Comparison of ENCODE assay signal across 29 cellular contexts in genomic region chr7:131562941-131563340, GRCh38.
"Had no signal": no experiment of that assay in that cellular context is flagged by ENCODE, and none has a peak within 500 bp of the region (broad histone marks: within the 10 kb centered on the region; RNA-seq: fewer than 3 reads in every experiment).

No MANE protein-coding gene starts in this region.

- H3K4me1 Mint-ChIP-seq: activated naive CD4-positive, alpha-beta T cell treated with anti-CD3 and anti-CD28 coated beads, Interleukin-2, amount 50 U/mL, for 24 hours had no signal

- H3K27me3 ChIP-seq: body of pancreas, cardiac muscle cell, gastroesophageal sphincter, pancreas had no signal

- H3K27ac ChIP-seq: body of pancreas, cardiac muscle cell, colonic mucosa, gastroesophageal sphincter, pancreas, prostate gland, skin epidermis, thoracic aorta had no signal

- H3K9me3 Mint-ChIP-seq: activated CD8-positive, alpha-beta T cell treated with anti-CD3 and anti-CD28 coated beads for 36 hours; activated naive CD4-positive, alpha-beta T cell treated with anti-CD3 and anti-CD28 coated beads, Interleukin-2, amount 50 U/mL, for 24 hours; activated T-cell treated with anti-CD3 and anti-CD28 coated beads, Interleukin-2, amount 50 U/mL, for 4 hours; activated T-helper 2 cell treated with anti-CD3 and anti-CD28 coated beads, Interferon-gamma antibody, Interleukin-2, Interleukin-4, amounts not matched to agents 10 μg/mL and 5 μg/mL and 100 μg/mL, durations not matched to agents 14 hours and 24 hours and 36 hours; mesothelial cell of epicardium; stimulated activated naive CD8-positive, alpha-beta T cell treated with anti-CD3 and anti-CD28 coated beads, Interleukin-15, Interleukin-2, amounts not matched to agents 100 ng/mL and 50 ng/mL, for 24 hours; WTC11 had no signal

- FAIRE-seq: pancreas, urothelium cell line had no signal

- H3K36me3 Mint-ChIP-seq: activated naive CD4-positive, alpha-beta T cell treated with anti-CD3 and anti-CD28 coated beads, Interleukin-2, amount 50 U/mL, for 24 hours; mesothelial cell of epicardium; naive B cell; WTC11 had no signal

- ATAC-seq: activated CD8-positive, alpha-beta T cell treated with anti-CD3 and anti-CD28 coated beads for 36 hours; activated T-cell treated with anti-CD3 and anti-CD28 coated beads, Interleukin-2, amount 50 U/mL, for 4 hours; body of pancreas; gastroesophageal sphincter; pancreas; sciatic nerve; WTC11 had no signal

- H3K27ac Mint-ChIP-seq: activated CD8-positive, alpha-beta T cell treated with anti-CD3 and anti-CD28 coated beads for 36 hours; activated naive CD4-positive, alpha-beta T cell treated with anti-CD3 and anti-CD28 coated beads, Interleukin-2, amount 50 U/mL, for 24 hours; activated T-helper 2 cell treated with anti-CD3 and anti-CD28 coated beads, Interferon-gamma antibody, Interleukin-2, Interleukin-4, amounts not matched to agents 10 μg/mL and 5 μg/mL and 100 μg/mL, durations not matched to agents 14 hours and 24 hours and 36 hours; mesothelial cell of epicardium; naive B cell; stimulated activated naive CD8-positive, alpha-beta T cell treated with anti-CD3 and anti-CD28 coated beads, Interleukin-15, Interleukin-2, amounts not matched to agents 100 ng/mL and 50 ng/mL, for 24 hours; WTC11 had no signal

- H3K4me3 Mint-ChIP-seq: activated CD8-positive, alpha-beta T cell treated with anti-CD3 and anti-CD28 coated beads for 36 hours; activated naive CD4-positive, alpha-beta T cell treated with anti-CD3 and anti-CD28 coated beads, Interleukin-2, amount 50 U/mL, for 24 hours; activated T-cell treated with anti-CD3 and anti-CD28 coated beads, Interleukin-2, amount 50 U/mL, for 4 hours; mesothelial cell of epicardium; naive B cell; stimulated activated naive CD8-positive, alpha-beta T cell treated with anti-CD3 and anti-CD28 coated beads, Interleukin-15, Interleukin-2, amounts not matched to agents 100 ng/mL and 50 ng/mL, for 24 hours; WTC11 had no signal

- H3K4me3 ChIP-seq: body of pancreas, cardiac muscle cell, colonic mucosa, gastroesophageal sphincter, pancreas, prostate gland, skin epidermis, thoracic aorta had no signal

- DNase-seq: activated CD4-positive, alpha-beta T cell treated with anti-CD3 and anti-CD28 coated beads for 1 hour; activated CD4-positive, alpha-beta T cell treated with anti-CD3 and anti-CD28 coated beads, Interleukin-2, amount 50 U/mL, for 1 hour; activated CD8-positive, alpha-beta T cell treated with anti-CD3 and anti-CD28 coated beads for 36 hours; activated T-cell treated with anti-CD3 and anti-CD28 coated beads, Interleukin-2, amount 50 U/mL, for 4 hours; anterior cingulate cortex; body of pancreas; cerebellar nuclear complex; colonic mucosa; effector memory CD4-positive, alpha-beta T cell; erythroblast; head of caudate nucleus; naive B cell; pancreas; retina; stimulated activated CD4-positive, alpha-beta T cell treated with anti-CD3 and anti-CD28 coated beads, Interleukin-12 subunit alpha, Interleukin-12 subunit beta, amount 100 ng/mL, for 4 hours; stimulated activated CD4-positive, alpha-beta T cell treated with anti-CD3 and anti-CD28 coated beads, Interleukin-4, amount 100 ng/mL, for 1 hour; T-helper 2 cell had no signal

- H3K36me3 ChIP-seq: cardiac muscle cell, colonic mucosa, gastroesophageal sphincter, pancreas, prostate gland, thoracic aorta had no signal
